In the genomic region with DNA sequence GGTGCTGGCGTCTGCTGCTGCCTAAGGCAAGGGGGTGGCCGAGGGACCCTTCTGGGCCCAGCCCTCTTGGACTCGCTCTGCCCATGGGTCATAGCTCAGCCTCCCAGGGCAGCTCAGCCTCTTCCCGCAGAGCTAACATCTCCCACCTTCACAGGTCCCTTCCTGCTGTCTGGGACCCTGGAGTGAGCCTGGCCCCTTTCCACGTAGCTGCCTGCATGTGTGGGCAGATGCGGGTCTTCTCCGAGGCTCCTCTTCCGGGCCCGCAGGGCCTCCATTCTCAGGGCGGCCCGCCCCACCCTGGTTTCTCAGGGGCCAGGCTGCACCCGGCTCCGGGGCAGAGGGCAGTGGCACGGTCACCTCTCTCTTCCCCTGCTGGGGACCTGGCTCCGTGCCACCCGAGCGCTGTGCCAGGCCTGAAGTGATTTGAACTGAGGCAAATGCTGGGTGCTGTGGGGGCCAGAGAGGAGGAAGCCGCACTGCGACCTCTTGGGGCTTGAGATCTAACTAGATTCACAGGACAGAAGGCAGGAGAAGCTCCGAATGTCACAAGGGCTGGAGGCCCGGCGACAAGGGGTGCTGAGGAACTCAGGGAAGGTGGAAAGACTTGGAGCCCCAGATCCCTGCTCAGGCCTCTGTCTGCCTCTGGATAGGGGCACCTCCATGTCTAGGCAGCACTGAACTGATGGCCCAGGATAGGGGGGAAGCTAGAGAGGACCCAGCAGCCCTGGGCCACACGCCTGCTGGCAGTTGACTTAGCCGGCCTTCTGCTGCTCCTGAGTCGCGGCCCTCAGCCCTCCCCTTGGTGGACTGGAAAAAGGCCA, we compare ENCODE assay signal across 18 cellular contexts. TPM values are rescaled to one million over a fixed set of nuclear protein-coding genes. Genes with fewer than 3 reads are reported as not detected.
A peak's percentile ranks its signal among the peaks of the same experiment; 100 is the strongest.
DNase-seq lines count a peak whose midpoint lies in the region; ATAC-seq and TF ChIP-seq lines count a peak whose summit lies in the region.
"Had no signal": no experiment of that assay in that cellular context is flagged by ENCODE, and none has a peak within 500 bp of the region (broad histone marks: within the 10 kb centered on the region; RNA-seq: fewer than 3 reads in every experiment).

No MANE protein-coding gene starts in this region.

- H3K9me3 Mint-ChIP-seq in glutamatergic neuron (ENCODE audit: unreplicated experiment) (peaks cover 5% of the 10 kb centered on the region), HFFc6 (no peaks in the 10 kb centered on the region)
- H3K9me3 Mint-ChIP-seq: mesothelial cell of epicardium had no signal

- no peaks in the 10 kb centered on the region for H3K79me2 ChIP-seq in MM.1S (ENCODE audit: low read length)

- H3K27ac Mint-ChIP-seq in glutamatergic neuron (ENCODE audit: unreplicated experiment), result peak overlapping the region; percentile 28
- no peak overlapping the region for H3K27ac Mint-ChIP-seq in HFFc6
- H3K27ac Mint-ChIP-seq: mesothelial cell of epicardium had no signal

- peaks cover 18 to 24% of the 10 kb centered on the region in 2 donors for H3K4me1 ChIP-seq in adrenal gland (replicated peaks in 1 of 2)
- H3K4me1 ChIP-seq in lower lobe of right lung, result no peaks in the 10 kb centered on the region
- H3K4me1 ChIP-seq in stomach, result peaks cover 14 to 34% (median 29%) of the 10 kb centered on the region in 4 donors
- H3K4me1 ChIP-seq in MM.1S (ENCODE audit: low read length), result no peaks in the 10 kb centered on the region

- H3K9me2 ChIP-seq in MM.1S (replicated peaks; ENCODE audit: insufficient read depth, low read length), result no peaks in the 10 kb centered on the region

- DNase-seq in adrenal gland (peak in 4 of 7 donors; percentile 43 to 59 (median 52)), glutamatergic neuron (no peak), lower lobe of right lung (no peak), stomach (peak; percentile 71), SW480 (ENCODE audit: low spot score) (no peak), HFFc6 (no peak), MM.1S (no peak), NCI-H146 treated with DMSO at 0.1 percent for 48 hours (lab: John Stamatoyannopoulos, UW; ENCODE audit: unreplicated experiment) (no peak)
- DNase-seq: activated naive CD4-positive, alpha-beta T cell; activated T-cell treated with anti-CD3 and anti-CD28 coated beads for 4 hours; hippocampal formation; islet precursor cell; NCI-H1048; NCI-H2171; NCI-H526; retina; tibial artery had no signal

- H3K27me3 Mint-ChIP-seq in glutamatergic neuron (ENCODE audit: unreplicated experiment) (peaks cover 8% of the 10 kb centered on the region), HFFc6 (ENCODE audit: insufficient read depth) (peaks cover 4% of the 10 kb centered on the region; the same call in 1 of the 2 replicates)

- no peak overlapping the region for H3K9ac ChIP-seq in MM.1S (ENCODE audit: low read length)

- H3K4me1 Mint-ChIP-seq in glutamatergic neuron (ENCODE audit: low read depth, unreplicated experiment) (peaks cover 8% of the 10 kb centered on the region), HFFc6 (ENCODE audit: low read depth) (no peaks in the 10 kb centered on the region)
- H3K4me1 Mint-ChIP-seq: mesothelial cell of epicardium had no signal

- H3K27ac ChIP-seq in adrenal gland (peak overlapping the region; percentile 13 to 80 (median 57)), lower lobe of right lung (peak overlapping the region; percentile 4), stomach (peak overlapping the region in 4 of 5 donors; percentile 3 to 31 (median 8)), MM.1S (ENCODE audit: low read length) (no peak overlapping the region)
- H3K27ac ChIP-seq: tibial artery had no signal

- H2AFZ ChIP-seq in MM.1S (ENCODE audit: low read length), result no peak overlapping the region

- intact Hi-C loops in adrenal gland (cut with DNase I), result no loop called here
- intact Hi-C loops in lower lobe of right lung (cut with DNase I), result no loop called here
- intact Hi-C loops in stomach (cut with DNase I; ENCODE audit: low total_unique reads), result no loop called here

- H3K4me2 ChIP-seq in MM.1S (ENCODE audit: low read depth, low read length), result no peak overlapping the region

- no peaks in the 10 kb centered on the region for H3F3A ChIP-seq in MM.1S (ENCODE audit: insufficient read depth, low read length)

- H3K36me3 Mint-ChIP-seq in glutamatergic neuron (ENCODE audit: unreplicated experiment) (no peaks in the 10 kb centered on the region), HFFc6 (ENCODE audit: low read depth) (no peaks in the 10 kb centered on the region)

- no peaks in the 10 kb centered on the region for H3K27me3 ChIP-seq in adrenal gland
- no peaks in the 10 kb centered on the region for H3K27me3 ChIP-seq in lower lobe of right lung (ENCODE audit: low read depth)
- H3K27me3 ChIP-seq in stomach, result no peaks in the 10 kb centered on the region
- H3K27me3 ChIP-seq in MM.1S (replicated peaks; ENCODE audit: insufficient read depth, low read length), result no peaks in the 10 kb centered on the region
- H3K27me3 ChIP-seq: tibial artery had no signal

- H3K4me3 ChIP-seq in adrenal gland (no peak overlapping the region), lower lobe of right lung (no peak overlapping the region), stomach (no peak overlapping the region), MM.1S (ENCODE audit: low read length) (no peak overlapping the region)
- H3K4me3 ChIP-seq: tibial artery had no signal

- WGBS in adrenal gland, 4 donors, result 73 to 82% (median 78%) methylated on average over 13 to 26 of the region's 26 CpGs
- WGBS in stomach, 5 donors, result 35 to 81% (median 51%) methylated on average over 2 to 26 of the region's 26 CpGs

- H3K36me3 ChIP-seq in adrenal gland (replicated peaks in 1 of 2) (peaks cover 0 to 79% of the 10 kb centered on the region in 2 donors), lower lobe of right lung (peaks cover 56% of the 10 kb centered on the region), stomach (peaks cover 40 to 93% (median 87%) of the 10 kb centered on the region in 4 donors), MM.1S (replicated peaks; ENCODE audit: insufficient read depth, low read length) (0 out of 2 replicates have a peak, but pooled peaks cover 5% of the 10 kb centered on the region)

- no peak for TF ChIP-seq EP300 in stomach (IDR thresholded peaks at IDR 0.05)

- TF ChIP-seq POLR2A in adrenal gland (IDR thresholded peaks at IDR 0.05) (no peak), stomach (IDR thresholded peaks at IDR 0.05) (no peak)

- ATAC-seq in lower lobe of right lung, result peak in 1 of 2 donors; percentile 31

- H3K4me3 Mint-ChIP-seq in glutamatergic neuron (ENCODE audit: unreplicated experiment) (no peak overlapping the region), HFFc6 (no peak overlapping the region)
- H3K4me3 Mint-ChIP-seq: mesothelial cell of epicardium had no signal

- no peaks in the 10 kb centered on the region for H4K20me1 ChIP-seq in MM.1S (ENCODE audit: insufficient read depth, low read length)

- H3K9me3 ChIP-seq in adrenal gland (replicated peaks in 1 of 3) (no peaks in the 10 kb centered on the region), lower lobe of right lung (no peaks in the 10 kb centered on the region), stomach (no peaks in the 10 kb centered on the region), MM.1S (replicated peaks; ENCODE audit: insufficient read depth, low read length) (no peaks in the 10 kb centered on the region)
- H3K9me3 ChIP-seq: tibial artery had no signal

- TF ChIP-seq CTCF in adrenal gland (IDR thresholded peaks at IDR 0.05) (no peak), glutamatergic neuron (IDR thresholded peaks at IDR 0.05; ENCODE audit: partially characterized antibody, unreplicated experiment) (no peak), lower lobe of right lung (IDR thresholded peaks at IDR 0.05) (no peak), stomach (IDR thresholded peaks at IDR 0.05) (no peak), HFFc6 (IDR thresholded peaks at IDR 0.05) (no peak), MM.1S (IDR thresholded peaks at IDR 0.05; ENCODE audit: low read length) (no peak)

RNA-seq across cellular contexts. Expression of a gene that starts 40.7 kb away (rescaled TPM):
- total RNA-seq in adrenal gland, result 100 to 1,000 TPM in 7 of 8 donors, 10 to 100 TPM in 1; 30.1 to 990 (median 609) TPM
- polyA plus RNA-seq in adrenal gland, result 100 to 1,000 TPM in 2 of 3 donors, 10 to 100 TPM in 1; 33.8 to 453 (median 261) TPM
- total RNA-seq in glutamatergic neuron (ENCODE audit: unreplicated experiment), result 41.9 TPM
- 45.0 TPM for total RNA-seq in lower lobe of right lung
- total RNA-seq in stomach, result 100 to 1,000 TPM in 2 of 5 donors, 10 to 100 TPM in 3; 26.4 to 384 (median 91.7) TPM
- 10 to 100 TPM; 51.6 to 66.4 (median 61.9) TPM for polyA plus RNA-seq in stomach
- total RNA-seq in HFFc6 (2021; fragmentation: NEBNext Ultra II Directional; extraction: Animal tissue kit (Norgen Biotek cat#: 25700)), result 1 to 10 TPM; 4.1 to 8.1 (median 4.9) TPM

Comparison
In these comparisons a context has a peak if more than half of its experiments do, and no peak if none do; other contexts are left out.
1. DNase-seq: peak in adrenal gland (4 of 7) and stomach (single experiment); none in glutamatergic neuron (single experiment), lower lobe of right lung (single experiment), SW480 (single experiment), HFFc6 (single experiment), MM.1S (single experiment) and NCI-H146 treated with DMSO at 0.1 percent for 48 hours (single experiment).